In the genomic region with DNA sequence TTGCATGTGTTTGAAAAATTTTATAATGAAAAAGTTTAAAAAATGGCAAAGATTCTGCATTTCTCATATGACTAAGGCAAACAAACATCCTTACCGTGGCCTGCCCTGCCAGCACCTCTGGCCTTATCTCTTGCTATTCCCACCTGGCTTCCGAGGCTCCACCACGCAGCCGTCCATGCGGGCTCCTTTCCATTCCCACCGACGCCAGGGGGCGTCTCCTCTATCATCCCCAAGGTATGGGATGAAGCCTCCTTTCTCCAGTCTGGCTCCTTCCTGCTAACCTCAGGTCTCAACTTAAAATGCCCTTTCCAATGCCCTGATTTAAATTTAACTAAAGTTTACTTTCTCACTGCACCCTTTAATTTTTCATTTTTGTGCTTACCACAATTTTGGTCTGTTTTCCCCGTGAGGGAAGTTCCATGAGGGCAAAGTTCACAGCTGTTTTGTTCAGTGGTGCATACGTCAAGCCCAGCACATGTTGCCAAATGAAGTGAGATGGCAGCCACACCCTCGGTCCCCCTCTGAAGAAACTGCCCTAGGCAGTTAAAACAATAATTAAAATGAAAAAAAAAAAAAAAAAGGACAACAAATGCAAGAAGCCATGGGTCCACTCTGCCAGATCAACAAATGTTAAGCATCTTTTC, we compare ENCODE assay signal across 8 cellular contexts. TPM values are rescaled to one million over a fixed set of nuclear protein-coding genes. Genes with fewer than 3 reads are reported as not detected.
DNase-seq lines count a peak whose midpoint lies in the region; ATAC-seq, FAIRE-seq and TF ChIP-seq lines count a peak whose summit lies in the region.

No MANE protein-coding gene starts in this region.

- ATAC-seq in Right ventricle myocardium superior (ENCODE audit: poor library complexity) (peak; percentile 79), mucosa of descending colon (peak; percentile 85), HG03520 (IDR thresholded peaks at IDR 0.05; ENCODE audit: unreplicated experiment) (no peak)

- no peaks in the 10 kb centered on the region for H3K4me1 ChIP-seq in right atrium auricular region
- no peaks in the 10 kb centered on the region for H3K4me1 ChIP-seq in mammary epithelial cell (ENCODE audit: insufficient read depth, low read length)
- peaks cover 15% of the 10 kb centered on the region for H3K4me1 ChIP-seq in mucosa of descending colon (ENCODE audit: low read depth)

- 24% methylated on average over 8 of the region's 11 CpGs for WGBS in mammary epithelial cell (ENCODE audit: low coverage, missing lambda C conversion rate)

- in situ Hi-C loops in mammary epithelial cell (cut with MboI; ENCODE audit: low sequenced_read_pairs in 2 of 2) = no loop called here

- peaks cover 0 to 13% of the 10 kb centered on the region in 2 donors for H3K9me3 ChIP-seq in right atrium auricular region
- peaks cover 10% of the 10 kb centered on the region for H3K9me3 ChIP-seq in mammary epithelial cell (replicated peaks; ENCODE audit: insufficient read depth, low read length)
- H3K9me3 ChIP-seq in mucosa of descending colon = no peaks in the 10 kb centered on the region

- H3K4me2 ChIP-seq in mammary epithelial cell (ENCODE audit: insufficient read depth, low read depth, low read length) = no peak overlapping the region

- H3K27ac ChIP-seq in right atrium auricular region (no peak overlapping the region), mammary epithelial cell (ENCODE audit: insufficient read depth, low read depth, low read length) (no peak overlapping the region)

- CTCF ChIA-PET in mammary epithelial cell (lab: Charles Lee; ENCODE audit: low non-redundant PET) = no interaction called here

- no peak overlapping the region for H2AFZ ChIP-seq in mammary epithelial cell (ENCODE audit: low read depth, low read length)

- no peaks in the 10 kb centered on the region for H3K79me2 ChIP-seq in mammary epithelial cell (ENCODE audit: insufficient read depth, low read length)

- no peak for FAIRE-seq in H54 (lab: Jason Lieb, UNC)

- DNase-seq in Right ventricle myocardium superior (peak; percentile 73), right atrium auricular region (ENCODE audit: low spot score) (no peak), NCI-H748 treated with DMSO at 0.1 percent for 48 hours (lab: John Stamatoyannopoulos, UW) (peak; percentile 45), mammary epithelial cell (peak; percentile 34), mucosa of descending colon (peak in 2 of 3 donors; percentile 83 to 84), H54 (ENCODE audit: insufficient read length, low spot score) (no peak), inferior parietal cortex (ENCODE audit: extremely low spot score) (no peak)

- TF ChIP-seq POLR2A in H54 (IDR thresholded peaks at IDR 0.05; ENCODE audit: low read depth, low read length) = no peak

- dilution Hi-C loops in mammary epithelial cell (cut with HindIII; ENCODE audit: low sequenced_read_pairs) = no loop called here

- no peak overlapping the region for H3K9ac ChIP-seq in mammary epithelial cell (ENCODE audit: insufficient read depth, low read length)

- H3K36me3 ChIP-seq in right atrium auricular region (no peaks in the 10 kb centered on the region), mammary epithelial cell (ENCODE audit: insufficient read depth, low read length) (no peaks in the 10 kb centered on the region), mucosa of descending colon (ENCODE audit: low read depth) (no peaks in the 10 kb centered on the region)

- H4K20me1 ChIP-seq in mammary epithelial cell (ENCODE audit: insufficient read depth, low read length) = no peaks in the 10 kb centered on the region

- no peaks in the 10 kb centered on the region for H3K27me3 ChIP-seq in right atrium auricular region
- no peaks in the 10 kb centered on the region for H3K27me3 ChIP-seq in mammary epithelial cell (ENCODE audit: insufficient read depth, low read length)

- no TSS peak for BruUV-seq in mammary epithelial cell (replicated peaks; lab: Mats Ljungman, UMichigan)

- intact Hi-C loops in Right ventricle myocardium superior (cut with DNase I) (loop anchor here (10.0 kb wide), 1 partner anchor 177 kb away; no protein-coding TSS in a partner anchor), mammary epithelial cell (cut with micrococcal nuclease) (no loop called here), mucosa of descending colon (cut with DNase I, micrococcal nuclease) (loop anchor here in 1 of 2 donors (10.0 kb wide), 1 partner anchor 297 kb away; no protein-coding TSS in a partner anchor)

- TF ChIP-seq CTCF in right atrium auricular region (IDR thresholded peaks at IDR 0.05) (peak in 1 of 2 donors; percentile 64), mammary epithelial cell (conservative IDR thresholded peaks at IDR 0.05 in 1 of 2, IDR thresholded peaks at IDR 0.05 in 1 of 2; ENCODE audit: extremely low read depth in 1 of 2, insufficient read depth in 1 of 2, low read depth in 1 of 2, low read length in 2 of 2) (peak; percentile 61 to 81), mucosa of descending colon (IDR thresholded peaks at IDR 0.05) (no peak)

- H3K4me3 ChIP-seq in right atrium auricular region (no peak overlapping the region), mammary epithelial cell (replicated peaks in 1 of 3; ENCODE audit: insufficient read depth in 1 of 3, low read depth in 2 of 3, low read length in 3 of 3) (no peak overlapping the region), mucosa of descending colon (no peak overlapping the region)

RNA-seq across cellular contexts. Expression of a gene that starts 13.3 kb away (rescaled TPM):
- total RNA-seq in Right ventricle myocardium superior = 1.0 TPM
- 1 to 10 TPM; 1.5 to 5.6 TPM for total RNA-seq in right atrium auricular region
- 10 to 100 TPM; 31.5 to 64.2 TPM for total RNA-seq in mammary epithelial cell
- 6.3 TPM for polyA plus RNA-seq in mammary epithelial cell
- polyA minus RNA-seq in mammary epithelial cell = 15.6 TPM
- 1 to 10 TPM; 1.2 to 1.6 (median 1.3) TPM for total RNA-seq in mucosa of descending colon

Comparison
In these comparisons a context has a peak if more than half of its experiments do, and no peak if none do; other contexts are left out.
1. DNase-seq: peak in Right ventricle myocardium superior (single experiment), NCI-H748 treated with DMSO at 0.1 percent for 48 hours (single experiment), mammary epithelial cell (single experiment) and mucosa of descending colon (2 of 3); none in right atrium auricular region (single experiment), H54 (single experiment) and inferior parietal cortex (single experiment).
2. RNA of a gene that starts 13.3 kb away (total RNA-seq): 31.5 to 64.2 TPM in mammary epithelial cell; 1.5 to 5.6 TPM in right atrium auricular region, 1.2 to 1.6 TPM in mucosa of descending colon and 1.0 TPM in Right ventricle myocardium superior (single experiment); every median in the first group is over 4 times any median in the second.